ENCODE assay signal across 2 cellular contexts in genomic region chr22:32265882-32266767, GRCh38.
TF ChIP-seq lines count a peak whose summit lies in the region.

No MANE protein-coding gene starts in this region.

TF ChIP-seq in HCT116, 20 proteins besides CTCF, POLR2A, EP300 and RAD21:
- TF ChIP-seq SRF (IDR thresholded peaks at IDR 0.05; ENCODE audit: low read depth), result no peak
- no peak for TF ChIP-seq CBX3 (IDR thresholded peaks at IDR 0.05; ENCODE audit: low read depth)
- TF ChIP-seq SP1 (IDR thresholded peaks at IDR 0.05; ENCODE audit: low read depth), result no peak
- no peak for TF ChIP-seq CEBPB (IDR thresholded peaks at IDR 0.05; ENCODE audit: low read depth)
- TF ChIP-seq ZBTB33 (IDR thresholded peaks at IDR 0.05; ENCODE audit: extremely low read depth, insufficient replicate concordance, low read length), result no peak
- TF ChIP-seq YY1 (IDR thresholded peaks at IDR 0.05; ENCODE audit: extremely low read depth, insufficient replicate concordance, low read depth, low read length), result no peak
- no peak for TF ChIP-seq JUND (IDR thresholded peaks at IDR 0.05)
- no peak for TF ChIP-seq EZH2phosphoT487 (IDR thresholded peaks at IDR 0.05; ENCODE audit: borderline replicate concordance)
- no peak for TF ChIP-seq POLR2AphosphoS5 (IDR thresholded peaks at IDR 0.05; ENCODE audit: low read depth, low read length)
- no peak for TF ChIP-seq ZFX (IDR thresholded peaks at IDR 0.05)
- no peak for TF ChIP-seq EGR1 (IDR thresholded peaks at IDR 0.05; ENCODE audit: low read depth)
- no peak for TF ChIP-seq REST (IDR thresholded peaks at IDR 0.05; ENCODE audit: low read depth)
- TF ChIP-seq TCF7L2 (IDR thresholded peaks at IDR 0.05; ENCODE audit: borderline replicate concordance, extremely low read depth, insufficient read depth, insufficient read length), result no peak
- TF ChIP-seq ATF3 (IDR thresholded peaks at IDR 0.05), result no peak
- no peak for TF ChIP-seq ZNF274 (IDR thresholded peaks at IDR 0.05; ENCODE audit: low read depth, low read length)
- TF ChIP-seq SIN3A (IDR thresholded peaks at IDR 0.05; ENCODE audit: low read depth), result no peak
- no peak for TF ChIP-seq EZH2 (IDR thresholded peaks at IDR 0.05)
- no peak for TF ChIP-seq FOSL1 (IDR thresholded peaks at IDR 0.05; ENCODE audit: low read depth)
- TF ChIP-seq MAX (IDR thresholded peaks at IDR 0.05), result no peak

TF ChIP-seq in H1, 55 proteins besides CTCF, POLR2A, EP300 and RAD21:
- TF ChIP-seq SP2 (IDR thresholded peaks at IDR 0.05; ENCODE audit: low read length) (no peak), ZNF274 (IDR thresholded peaks at IDR 0.05; ENCODE audit: borderline replicate concordance, extremely low read depth, low read length) (no peak)
